In the genomic region with DNA sequence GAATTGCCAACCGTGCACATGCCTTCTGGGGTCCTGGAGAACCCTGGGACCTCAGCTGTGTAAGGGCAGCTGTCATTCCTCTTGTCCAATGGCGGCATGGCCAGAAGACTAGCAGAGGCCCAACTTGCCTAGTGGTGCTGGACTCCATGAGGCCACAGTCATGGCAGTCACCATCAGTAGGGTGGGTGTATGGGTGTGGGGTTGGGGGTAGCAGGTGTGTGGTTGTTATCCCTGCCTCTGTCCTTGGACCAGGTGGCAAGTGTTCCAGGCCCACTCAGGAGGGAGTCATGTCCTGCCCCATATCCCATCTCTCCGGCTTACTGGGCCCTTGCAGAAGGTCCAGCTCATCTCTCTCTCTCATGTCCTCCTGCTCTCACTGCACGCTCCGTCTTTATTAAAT, we compare ENCODE assay signal across 36 cellular contexts.
"Had no signal": no experiment of that assay in that cellular context is flagged by ENCODE, and none has a peak within 500 bp of the region (broad histone marks: within the 10 kb centered on the region; RNA-seq: fewer than 3 reads in every experiment).

No MANE protein-coding gene starts in this region.

- H3K4me3 ChIP-seq: adrenal gland, ascending aorta, cardiac muscle cell had no signal

- ATAC-seq: activated CD8-positive, alpha-beta T cell treated with anti-CD3 and anti-CD28 coated beads for 36 hours; activated naive CD4-positive, alpha-beta T cell treated with anti-CD3 and anti-CD28 coated beads, Interleukin-2, amount 50 U/mL, for 72 hours; activated T-cell treated with anti-CD3 and anti-CD28 coated beads, Interleukin-2, amount 50 U/mL, for 4 hours; activated T-cell treated with anti-CD3 and anti-CD28 coated beads, Interleukin-2, amount 50 U/mL, for 72 hours; activated T-helper 17 cell treated with anti-CD3 and anti-CD28 coated beads, Interleukin-2, amount 50 U/mL, for 72 hours had no signal

- H3K27ac Mint-ChIP-seq: activated B cell treated with CpG ODN at 0.5 μM for 24 hours; activated CD4-positive, alpha-beta memory T cell treated with anti-CD3 and anti-CD28 coated beads for 36 hours; activated CD4-positive, alpha-beta T cell treated with anti-CD3 and anti-CD28 coated beads, Interleukin-2, amount 10 ng/mL, durations not matched to agents 24 days and 14 days; activated CD8-positive, alpha-beta T cell treated with anti-CD3 and anti-CD28 coated beads for 36 hours; activated naive CD4-positive, alpha-beta T cell treated with anti-CD3 and anti-CD28 coated beads for 36 hours; activated naive CD4-positive, alpha-beta T cell treated with anti-CD3 and anti-CD28 coated beads, Interleukin-2, amount 50 U/mL, for 72 hours; activated naive CD8-positive, alpha-beta T cell treated with anti-CD3 and anti-CD28 coated beads for 36 hours; activated T-cell treated with anti-CD3 and anti-CD28 coated beads, Interleukin-2, amount 50 U/mL, for 72 hours; activated T-helper 1 cell treated with anti-CD3 and anti-CD28 coated beads, Interleukin-12 subunit alpha, Interleukin-12 subunit beta, Interleukin-2, Interleukin-4 antibody, amounts not matched to agents 30 ng/mL and 10 ng/mL and 1 ng/mL, durations not matched to agents 14 hours and 24 hours and 36 hours; activated T-helper 17 cell treated with anti-CD3 and anti-CD28 coated beads, Interleukin-2, amount 50 U/mL, for 72 hours; brain; T-helper 1 cell treated with Interleukin-12 subunit alpha and Interleukin-12 subunit beta and Interleukin-4 antibody, amounts not matched to agents 30 μg/mL and 1 μg/mL, for 36 hours; T-helper 2 cell treated with Interferon-gamma antibody and Interleukin-4, amounts not matched to agents 5 μg/mL and 100 μg/mL, for 36 hours had no signal

- H3K27ac ChIP-seq: adrenal gland, ascending aorta, cardiac muscle cell, VCaP had no signal

- H3K4me1 Mint-ChIP-seq: activated CD4-positive, alpha-beta T cell treated with anti-CD3 and anti-CD28 coated beads, Interleukin-2, amount 10 ng/mL, durations not matched to agents 24 days and 14 days; activated naive CD8-positive, alpha-beta T cell treated with anti-CD3 and anti-CD28 coated beads for 36 hours; activated T-helper 17 cell treated with anti-CD3 and anti-CD28 coated beads, Interleukin-2, amount 50 U/mL, for 72 hours; brain; central memory CD8-positive, alpha-beta T cell had no signal

- DNase-seq: activated B cell treated with CpG ODN at 0.5 μM for 24 hours; activated CD4-positive, alpha-beta memory T cell treated with anti-CD3 and anti-CD28 coated beads for 36 hours; activated CD4-positive, alpha-beta T cell treated with anti-CD3 and anti-CD28 coated beads for 4 hours; activated CD4-positive, alpha-beta T cell treated with anti-CD3 and anti-CD28 coated beads, Interleukin-2, amount 10 ng/mL, durations not matched to agents 24 days and 14 days; activated CD4-positive, alpha-beta T cell treated with anti-CD3 and anti-CD28 coated beads, Interleukin-2, amount 50 U/mL, for 1 hour; activated CD4-positive, alpha-beta T cell treated with anti-CD3 and anti-CD28 coated beads, Interleukin-2, amount 50 U/mL, for 4 hours; activated CD4-positive, CD25-positive, alpha-beta regulatory T cell treated with anti-CD3 and anti-CD28 coated beads, Interleukin-2, amount 50 U/mL, for 72 hours; activated CD8-positive, alpha-beta memory T cell treated with anti-CD3 and anti-CD28 coated beads, Interleukin-2, amount 50 U/mL, for 4 hours; activated CD8-positive, alpha-beta T cell treated with anti-CD3 and anti-CD28 coated beads for 36 hours; activated effector memory CD4-positive, alpha-beta T cell treated with anti-CD3 and anti-CD28 coated beads, Interleukin-2, amount 50 U/mL, for 16 hours; activated gamma-delta T cell treated with Interleukin-2 at 50 U/mL for 16 hours; activated naive CD4-positive, alpha-beta T cell; activated naive CD4-positive, alpha-beta T cell treated with anti-CD3 and anti-CD28 coated beads for 36 hours; activated naive CD4-positive, alpha-beta T cell treated with anti-CD3 and anti-CD28 coated beads, Interleukin-2, amount 50 U/mL, for 16 hours; activated naive CD8-positive, alpha-beta T cell treated with anti-CD3 and anti-CD28 coated beads for 36 hours; activated T-cell treated with anti-CD3 and anti-CD28 coated beads for 4 hours; activated T-cell treated with anti-CD3 and anti-CD28 coated beads, Interleukin-2, amount 50 U/mL, for 1 hour; activated T-cell treated with anti-CD3 and anti-CD28 coated beads, Interleukin-2, amount 50 U/mL, for 4 hours; activated T-cell treated with anti-CD3 and anti-CD28 coated beads, Interleukin-2, amount 50 U/mL, for 72 hours; adrenal gland; amniotic stem cell; caudate nucleus; cerebellar nuclear complex; T-helper 1 cell; T-helper 2 cell; T-helper 9 cell had no signal

- H3K9me3 ChIP-seq: adrenal gland had no signal

- H3K9me3 Mint-ChIP-seq: activated B cell treated with CpG ODN at 0.5 μM for 24 hours; activated CD4-positive, alpha-beta memory T cell treated with anti-CD3 and anti-CD28 coated beads for 36 hours; activated CD4-positive, alpha-beta T cell treated with anti-CD3 and anti-CD28 coated beads, Interleukin-2, amount 10 ng/mL, durations not matched to agents 24 days and 14 days; activated CD8-positive, alpha-beta T cell treated with anti-CD3 and anti-CD28 coated beads for 36 hours; activated naive CD4-positive, alpha-beta T cell treated with anti-CD3 and anti-CD28 coated beads for 36 hours; activated naive CD4-positive, alpha-beta T cell treated with anti-CD3 and anti-CD28 coated beads, Interleukin-2, amount 50 U/mL, for 72 hours; activated naive CD8-positive, alpha-beta T cell treated with anti-CD3 and anti-CD28 coated beads for 36 hours; activated T-cell treated with anti-CD3 and anti-CD28 coated beads, Interleukin-2, amount 50 U/mL, for 4 hours; activated T-helper 1 cell treated with anti-CD3 and anti-CD28 coated beads, Interleukin-12 subunit alpha, Interleukin-12 subunit beta, Interleukin-2, Interleukin-4 antibody, amounts not matched to agents 30 ng/mL and 10 ng/mL and 1 ng/mL, durations not matched to agents 14 hours and 24 hours and 36 hours; activated T-helper 17 cell treated with anti-CD3 and anti-CD28 coated beads, Interleukin-2, amount 50 U/mL, for 72 hours; T-helper 1 cell treated with Interleukin-12 subunit alpha and Interleukin-12 subunit beta and Interleukin-4 antibody, amounts not matched to agents 30 μg/mL and 1 μg/mL, for 36 hours; T-helper 2 cell treated with Interferon-gamma antibody and Interleukin-4, amounts not matched to agents 5 μg/mL and 100 μg/mL, for 36 hours had no signal

- H3K27me3 ChIP-seq: adrenal gland, ascending aorta, cardiac muscle cell had no signal

- H3K36me3 Mint-ChIP-seq: activated CD4-positive, alpha-beta memory T cell treated with anti-CD3 and anti-CD28 coated beads for 36 hours; activated naive CD4-positive, alpha-beta T cell treated with anti-CD3 and anti-CD28 coated beads, Interleukin-2, amount 50 U/mL, for 72 hours; activated naive CD8-positive, alpha-beta T cell treated with anti-CD3 and anti-CD28 coated beads for 36 hours; brain had no signal

- H3K4me3 Mint-ChIP-seq: activated B cell treated with CpG ODN at 0.5 μM for 24 hours; activated CD4-positive, alpha-beta memory T cell treated with anti-CD3 and anti-CD28 coated beads for 36 hours; activated CD4-positive, alpha-beta T cell treated with anti-CD3 and anti-CD28 coated beads, Interleukin-2, amount 10 ng/mL, durations not matched to agents 24 days and 14 days; activated CD8-positive, alpha-beta T cell treated with anti-CD3 and anti-CD28 coated beads for 36 hours; activated naive CD4-positive, alpha-beta T cell treated with anti-CD3 and anti-CD28 coated beads for 36 hours; activated naive CD8-positive, alpha-beta T cell treated with anti-CD3 and anti-CD28 coated beads for 36 hours; activated T-cell treated with anti-CD3 and anti-CD28 coated beads, Interleukin-2, amount 50 U/mL, for 4 hours; activated T-cell treated with anti-CD3 and anti-CD28 coated beads, Interleukin-2, amount 50 U/mL, for 72 hours; activated T-helper 1 cell treated with anti-CD3 and anti-CD28 coated beads, Interleukin-12 subunit alpha, Interleukin-12 subunit beta, Interleukin-2, Interleukin-4 antibody, amounts not matched to agents 30 ng/mL and 10 ng/mL and 1 ng/mL, durations not matched to agents 14 hours and 24 hours and 36 hours; activated T-helper 17 cell treated with anti-CD3 and anti-CD28 coated beads, Interleukin-2, amount 50 U/mL, for 72 hours; brain; central memory CD8-positive, alpha-beta T cell; T-helper 1 cell treated with Interleukin-12 subunit alpha and Interleukin-12 subunit beta and Interleukin-4 antibody, amounts not matched to agents 30 μg/mL and 1 μg/mL, for 36 hours; T-helper 2 cell treated with Interferon-gamma antibody and Interleukin-4, amounts not matched to agents 5 μg/mL and 100 μg/mL, for 36 hours had no signal

- H3K36me3 ChIP-seq: adrenal gland, ascending aorta, cardiac muscle cell had no signal

- H3K27me3 Mint-ChIP-seq: activated B cell treated with CpG ODN at 0.5 μM for 24 hours; activated CD4-positive, alpha-beta memory T cell treated with anti-CD3 and anti-CD28 coated beads for 36 hours; activated CD4-positive, alpha-beta T cell treated with anti-CD3 and anti-CD28 coated beads, Interleukin-2, amount 10 ng/mL, durations not matched to agents 24 days and 14 days; activated CD8-positive, alpha-beta T cell treated with anti-CD3 and anti-CD28 coated beads for 36 hours; activated naive CD8-positive, alpha-beta T cell treated with anti-CD3 and anti-CD28 coated beads for 36 hours; activated T-helper 17 cell treated with anti-CD3 and anti-CD28 coated beads, Interleukin-2, amount 50 U/mL, for 72 hours; central memory CD8-positive, alpha-beta T cell had no signal

- H3K4me1 ChIP-seq: adrenal gland, ascending aorta had no signal
